In the genomic region with DNA sequence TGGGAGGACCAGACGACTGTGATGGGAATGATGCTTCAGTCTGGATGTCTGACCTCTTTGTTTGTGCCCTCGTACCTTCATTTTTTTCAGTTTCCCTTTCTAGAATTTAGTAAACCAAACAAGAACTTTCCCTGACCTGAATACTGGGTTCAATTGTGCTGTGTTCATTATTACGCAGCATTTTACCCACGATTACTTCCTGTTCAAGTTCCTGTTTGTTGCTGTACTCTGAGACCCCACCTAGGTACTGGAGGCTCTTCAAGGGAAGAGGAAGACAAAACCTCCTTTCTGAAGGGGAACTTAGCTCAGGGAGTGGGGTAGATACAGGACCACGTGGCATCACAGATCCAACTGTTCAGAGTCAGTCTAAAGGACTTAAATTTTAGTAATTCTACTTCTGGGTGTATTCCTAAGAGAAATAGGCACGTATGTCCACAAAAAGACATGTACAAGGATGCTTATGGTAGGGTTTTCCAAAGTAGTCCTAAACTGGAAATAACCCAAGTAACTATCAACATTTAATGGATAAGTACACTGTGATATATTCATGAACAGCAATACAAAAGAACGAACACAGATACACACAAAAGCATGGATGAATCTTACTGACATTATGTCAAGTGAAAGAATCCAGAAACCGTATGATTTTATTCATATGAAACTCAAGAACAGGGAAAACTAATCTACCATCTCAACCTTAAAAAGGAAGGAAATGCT, we compare ENCODE assay signal across 2 cellular contexts.
TF ChIP-seq lines count a peak whose summit lies in the region.

No MANE protein-coding gene starts in this region.

TF ChIP-seq in liver, 16 proteins besides CTCF, POLR2A, EP300 and RAD21:
- TF ChIP-seq, protein P1, sequence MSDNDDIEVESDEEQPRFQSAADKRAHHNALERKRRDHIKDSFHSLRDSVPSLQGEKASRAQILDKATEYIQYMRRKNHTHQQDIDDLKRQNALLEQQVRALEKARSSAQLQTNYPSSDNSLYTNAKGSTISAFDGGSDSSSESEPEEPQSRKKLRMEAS (IDR thresholded peaks at IDR 0.05): peak; percentile 42
- TF ChIP-seq JUND (IDR thresholded peaks at IDR 0.05): no peak
- TF ChIP-seq HNF4A (conservative IDR thresholded peaks at IDR 0.05): no peak
- TF ChIP-seq EGR1 (IDR thresholded peaks at IDR 0.05; ENCODE audit: low read depth in 2 of 2): no peak
- TF ChIP-seq NR2F2 (IDR thresholded peaks at IDR 0.05): no peak
- peak in 1 of 2 donors; percentile 18 for TF ChIP-seq GABPA (IDR thresholded peaks at IDR 0.05 in 1 of 2, conservative IDR thresholded peaks at IDR 0.05 in 1 of 2)
- peak; percentile 9 for TF ChIP-seq SP1 (IDR thresholded peaks at IDR 0.05)
- TF ChIP-seq FOXA1 (IDR thresholded peaks at IDR 0.05): no peak
- peak; percentile 17 to 30 for TF ChIP-seq RXRA (IDR thresholded peaks at IDR 0.05)

TF ChIP-seq in HepG2, 621 proteins besides CTCF, POLR2A, EP300 and RAD21:
- TF ChIP-seq, protein P2, sequence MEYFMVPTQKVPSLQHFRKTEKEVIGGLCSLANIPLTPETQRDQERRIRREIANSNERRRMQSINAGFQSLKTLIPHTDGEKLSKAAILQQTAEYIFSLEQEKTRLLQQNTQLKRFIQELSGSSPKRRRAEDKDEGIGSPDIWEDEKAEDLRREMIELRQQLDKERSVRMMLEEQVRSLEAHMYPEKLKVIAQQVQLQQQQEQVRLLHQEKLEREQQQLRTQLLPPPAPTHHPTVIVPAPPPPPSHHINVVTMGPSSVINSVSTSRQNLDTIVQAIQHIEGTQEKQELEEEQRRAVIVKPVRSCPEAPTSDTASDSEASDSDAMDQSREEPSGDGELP (IDR thresholded peaks at IDR 0.05; ENCODE audit: borderline replicate concordance, low read depth): no peak
- TF ChIP-seq, protein P3, sequence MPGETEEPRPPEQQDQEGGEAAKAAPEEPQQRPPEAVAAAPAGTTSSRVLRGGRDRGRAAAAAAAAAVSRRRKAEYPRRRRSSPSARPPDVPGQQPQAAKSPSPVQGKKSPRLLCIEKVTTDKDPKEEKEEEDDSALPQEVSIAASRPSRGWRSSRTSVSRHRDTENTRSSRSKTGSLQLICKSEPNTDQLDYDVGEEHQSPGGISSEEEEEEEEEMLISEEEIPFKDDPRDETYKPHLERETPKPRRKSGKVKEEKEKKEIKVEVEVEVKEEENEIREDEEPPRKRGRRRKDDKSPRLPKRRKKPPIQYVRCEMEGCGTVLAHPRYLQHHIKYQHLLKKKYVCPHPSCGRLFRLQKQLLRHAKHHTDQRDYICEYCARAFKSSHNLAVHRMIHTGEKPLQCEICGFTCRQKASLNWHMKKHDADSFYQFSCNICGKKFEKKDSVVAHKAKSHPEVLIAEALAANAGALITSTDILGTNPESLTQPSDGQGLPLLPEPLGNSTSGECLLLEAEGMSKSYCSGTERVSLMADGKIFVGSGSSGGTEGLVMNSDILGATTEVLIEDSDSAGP (CRISPR knock-in tag; IDR thresholded peaks at IDR 0.05; ENCODE audit: borderline replicate concordance): no peak
- TF ChIP-seq NCOA2 (CRISPR knock-in tag; IDR thresholded peaks at IDR 0.05) (no peak), MIER3 (CRISPR knock-in tag; IDR thresholded peaks at IDR 0.05; ENCODE audit: borderline replicate concordance) (no peak), ZNF713 (CRISPR knock-in tag; IDR thresholded peaks at IDR 0.05) (no peak), ZNF616 (CRISPR knock-in tag; IDR thresholded peaks at IDR 0.05; ENCODE audit: low read depth) (no peak), ZNF878 (CRISPR knock-in tag; IDR thresholded peaks at IDR 0.05) (no peak), NR2F1 (CRISPR knock-in tag; IDR thresholded peaks at IDR 0.05) (no peak), HNRNPK (IDR thresholded peaks at IDR 0.05; ENCODE audit: low read depth, low read length, poor library complexity, severe bottlenecking) (no peak), AHDC1 (CRISPR knock-in tag; IDR thresholded peaks at IDR 0.05; ENCODE audit: borderline replicate concordance) (no peak), ARID5B (CRISPR knock-in tag; IDR thresholded peaks at IDR 0.05) (no peak), ZNF260 (CRISPR knock-in tag; IDR thresholded peaks at IDR 0.05; ENCODE audit: borderline replicate concordance, low read depth) (no peak)
